ENCODE assay signal across 18 cellular contexts in the genomic region with DNA sequence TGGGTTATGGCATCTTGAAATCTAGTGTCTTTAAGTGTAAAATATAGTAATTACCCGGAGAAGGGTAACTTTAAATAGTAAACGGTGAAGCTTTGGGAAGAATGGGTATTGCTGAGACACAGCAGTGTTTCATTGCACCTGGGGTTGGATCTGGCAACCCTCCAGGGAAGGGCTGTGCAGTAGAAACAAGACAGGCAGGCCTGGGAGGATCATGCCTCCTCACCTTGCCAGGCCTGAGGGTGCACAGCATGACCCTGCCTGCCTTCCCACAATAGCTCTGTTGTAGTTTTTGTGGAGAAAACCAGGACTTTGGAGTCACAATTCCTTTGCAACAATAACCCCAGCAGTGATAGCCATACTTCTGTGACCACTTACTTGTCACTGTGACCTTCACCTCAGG.
DNase-seq lines count a peak whose midpoint lies in the region; ATAC-seq and TF ChIP-seq lines count a peak whose summit lies in the region.
"Had no signal": no experiment of that assay in that cellular context is flagged by ENCODE, and none has a peak within 500 bp of the region (broad histone marks: within the 10 kb centered on the region; RNA-seq: fewer than 3 reads in every experiment).

No MANE protein-coding gene starts in this region.

- peak overlapping the region in 6 of 9 donors; percentile 16 to 79 (median 50) for H3K27ac Mint-ChIP-seq in naive thymus-derived CD4-positive, alpha-beta T cell
- H3K27ac Mint-ChIP-seq: activated CD4-positive, alpha-beta T cell treated with anti-CD3 and anti-CD28 coated beads for 36 hours; memory B cell; nephron had no signal

- H3K9me3 ChIP-seq in mammary epithelial cell (replicated peaks; ENCODE audit: insufficient read depth, low read length) = no peaks in the 10 kb centered on the region
- H3K9me3 ChIP-seq in naive thymus-derived CD4-positive, alpha-beta T cell (ENCODE audit: control insufficient read depth in 2 of 3, low read length in 3 of 3) = no peaks in the 10 kb centered on the region
- H3K9me3 ChIP-seq: adrenal gland, heart right ventricle had no signal

- no peaks in the 10 kb centered on the region for H3K79me2 ChIP-seq in mammary epithelial cell (ENCODE audit: insufficient read depth, low read length)

- BruUV-seq in mammary epithelial cell (replicated peaks; lab: Mats Ljungman, UMichigan) = no TSS peak

- no peaks in the 10 kb centered on the region for H3K27me3 ChIP-seq in mammary epithelial cell (ENCODE audit: insufficient read depth, low read length)
- no peaks in the 10 kb centered on the region for H3K27me3 ChIP-seq in naive thymus-derived CD4-positive, alpha-beta T cell (ENCODE audit: control insufficient read depth in 2 of 2, insufficient read depth in 2 of 2, low read length in 2 of 2)
- H3K27me3 ChIP-seq: adrenal gland, heart right ventricle had no signal

- no peak overlapping the region for H3K4me3 ChIP-seq in mammary epithelial cell (replicated peaks in 1 of 3; ENCODE audit: insufficient read depth in 1 of 3, low read depth in 2 of 3, low read length in 3 of 3)
- H3K4me3 ChIP-seq in naive thymus-derived CD4-positive, alpha-beta T cell (ENCODE audit: low read length) = no peak overlapping the region
- H3K4me3 ChIP-seq: adrenal gland, heart right ventricle had no signal

- DNase-seq in G401 (ENCODE audit: low spot score) = peak; percentile 87
- DNase-seq in NCI-H1105 (lab: John Stamatoyannopoulos, UW) = peak; percentile 82
- peak; percentile 63 for DNase-seq in mammary epithelial cell
- DNase-seq in naive thymus-derived CD4-positive, alpha-beta T cell = no peak
- DNase-seq in activated effector memory CD4-positive, alpha-beta T cell treated with Interleukin-2 at 50 U/mL for 16 hours = no peak
- no peak for DNase-seq in NOMO-1 (lab: John Stamatoyannopoulos, UW; ENCODE audit: unreplicated experiment in 2 of 2)
- DNase-seq: activated CD4-positive, alpha-beta T cell treated with anti-CD3 and anti-CD28 coated beads for 36 hours; activated effector memory CD4-positive, alpha-beta T cell treated with anti-CD3 and anti-CD28 coated beads, Interleukin-2, amount 50 U/mL, for 16 hours; adrenal gland; Calu3; GDM1; heart right ventricle; NCI-H187 had no signal

- peaks cover 14 to 67% (median 49%) of the 10 kb centered on the region in 5 donors for H3K36me3 Mint-ChIP-seq in naive thymus-derived CD4-positive, alpha-beta T cell

- WGBS in mammary epithelial cell (ENCODE audit: low coverage, missing lambda C conversion rate) = 6% methylated on average over 2 of the region's 2 CpGs

- no peaks in the 10 kb centered on the region for H3K9me3 Mint-ChIP-seq in naive thymus-derived CD4-positive, alpha-beta T cell
- H3K9me3 Mint-ChIP-seq: memory B cell, nephron had no signal

- H3K27ac ChIP-seq in mammary epithelial cell (ENCODE audit: insufficient read depth, low read depth, low read length) = peak overlapping the region; percentile 19
- H3K27ac ChIP-seq in naive thymus-derived CD4-positive, alpha-beta T cell (ENCODE audit: low read depth, low read length) = no peak overlapping the region
- H3K27ac ChIP-seq: adrenal gland had no signal

- H3K4me2 ChIP-seq in mammary epithelial cell (ENCODE audit: insufficient read depth, low read depth, low read length) = peak overlapping the region; percentile 34

- dilution Hi-C loops in mammary epithelial cell (cut with HindIII; ENCODE audit: low sequenced_read_pairs) = no loop called here

- ATAC-seq in naive thymus-derived CD4-positive, alpha-beta T cell = no peak
- ATAC-seq in HG03025 (IDR thresholded peaks at IDR 0.05; ENCODE audit: low FRiP score, unreplicated experiment) = no peak
- ATAC-seq: activated CD4-positive, alpha-beta T cell treated with anti-CD3 and anti-CD28 coated beads for 36 hours; Panc1; SK-N-SH treated with all-trans-retinoic acid at 6 μM for 48 hours had no signal

- no peak overlapping the region for H3K9ac ChIP-seq in mammary epithelial cell (ENCODE audit: insufficient read depth, low read length)

- H2AFZ ChIP-seq in mammary epithelial cell (ENCODE audit: low read depth, low read length) = no peak overlapping the region

- no peak overlapping the region for H3K4me3 Mint-ChIP-seq in naive thymus-derived CD4-positive, alpha-beta T cell
- H3K4me3 Mint-ChIP-seq: activated CD4-positive, alpha-beta T cell treated with anti-CD3 and anti-CD28 coated beads for 36 hours; memory B cell; nephron had no signal

- POLR2A ChIA-PET in naive thymus-derived CD4-positive, alpha-beta T cell (lab: Charles Lee) = no interaction called here

- H3K4me1 Mint-ChIP-seq in naive thymus-derived CD4-positive, alpha-beta T cell = peaks cover 19 to 83% (median 68%) of the 10 kb centered on the region in 7 donors

- no peaks in the 10 kb centered on the region for H3K27me3 Mint-ChIP-seq in naive thymus-derived CD4-positive, alpha-beta T cell
- H3K27me3 Mint-ChIP-seq: activated CD4-positive, alpha-beta T cell treated with anti-CD3 and anti-CD28 coated beads for 36 hours; memory B cell had no signal

- H3K4me1 ChIP-seq in mammary epithelial cell (ENCODE audit: insufficient read depth, low read length) = peaks cover 16% of the 10 kb centered on the region
- peaks cover 0 to 31% of the 10 kb centered on the region in 2 donors for H3K4me1 ChIP-seq in naive thymus-derived CD4-positive, alpha-beta T cell (ENCODE audit: control insufficient read depth in 2 of 2, insufficient read depth in 2 of 2, low read length in 2 of 2)

- H3K36me3 ChIP-seq in mammary epithelial cell (ENCODE audit: insufficient read depth, low read length) = peaks cover 10% of the 10 kb centered on the region
- H3K36me3 ChIP-seq in naive thymus-derived CD4-positive, alpha-beta T cell (ENCODE audit: control insufficient read depth in 2 of 3, insufficient read depth in 3 of 3, low read length in 3 of 3) = peaks cover 6 to 49% (median 14%) of the 10 kb centered on the region in 3 experiments

- intact Hi-C loops in mammary epithelial cell (cut with micrococcal nuclease) = no loop called here
- intact Hi-C loops in naive thymus-derived CD4-positive, alpha-beta T cell (cut with micrococcal nuclease) = no loop called here

- TF ChIP-seq CTCF in mammary epithelial cell (conservative IDR thresholded peaks at IDR 0.05 in 1 of 2, IDR thresholded peaks at IDR 0.05 in 1 of 2; ENCODE audit: extremely low read depth in 1 of 2, insufficient read depth in 1 of 2, low read depth in 1 of 2, low read length in 2 of 2) = no peak

- no peaks in the 10 kb centered on the region for H4K20me1 ChIP-seq in mammary epithelial cell (ENCODE audit: insufficient read depth, low read length)

- CTCF ChIA-PET in mammary epithelial cell (lab: Charles Lee; ENCODE audit: low non-redundant PET) = no interaction called here
- CTCF ChIA-PET in naive thymus-derived CD4-positive, alpha-beta T cell (lab: Charles Lee) = interaction anchor here (0.5 kb wide), 1 partner anchor 17 kb away, joined by 3 read pairs; no protein-coding TSS in a partner anchor

- in situ Hi-C loops in G401 (cut with HindIII; ENCODE audit: low sequenced_read_pairs) (no loop called here), mammary epithelial cell (cut with MboI; ENCODE audit: low sequenced_read_pairs in 2 of 2) (no loop called here)

Comparison
In these comparisons a context has a peak if more than half of its experiments do, and no peak if none do; other contexts are left out.
1. DNase-seq: peak in G401 (single experiment), NCI-H1105 (single experiment) and mammary epithelial cell (single experiment); none in naive thymus-derived CD4-positive, alpha-beta T cell (0 of 9), activated effector memory CD4-positive, alpha-beta T cell treated with Interleukin-2 at 50 U/mL for 16 hours (single experiment) and NOMO-1 (0 of 2).